In genomic region chr16:67661101-67661661, GRCh38 we compare ENCODE assay signal across 8 cellular contexts. TPM values are rescaled to one million over a fixed set of nuclear protein-coding genes. Genes with fewer than 3 reads are reported as not detected.
DNase-seq lines count a peak whose midpoint lies in the region; ATAC-seq, FAIRE-seq and TF ChIP-seq lines count a peak whose summit lies in the region.

No MANE protein-coding gene starts in this region.

- H3K27ac ChIP-seq in MM.1S (ENCODE audit: low read length) (peak overlapping the region; percentile 94), K562 (ENCODE audit: extremely low read depth, low read depth, low read length) (no peak overlapping the region)

- H3K4me1 Mint-ChIP-seq in stimulated activated naive CD8-positive, alpha-beta T cell treated with anti-CD3 and anti-CD28 coated beads, Interleukin-15, amount 100 ng/mL, for 72 hours: peaks cover 65% of the 10 kb centered on the region

- ATAC-seq in K562: no peak
- no peak for ATAC-seq in stimulated activated naive CD8-positive, alpha-beta T cell treated with anti-CD3 and anti-CD28 coated beads, Interleukin-15, amount 100 ng/mL, for 72 hours
- ATAC-seq in HG03565 (IDR thresholded peaks at IDR 0.05; ENCODE audit: unreplicated experiment): no peak

- H3K36me3 ChIP-seq in MM.1S (replicated peaks; ENCODE audit: insufficient read depth, low read length): no peaks in the 10 kb centered on the region
- peaks cover 23% of the 10 kb centered on the region for H3K36me3 ChIP-seq in K562 (ENCODE audit: control insufficient read depth, insufficient read depth, low read length)
- peaks cover 2% of the 10 kb centered on the region for H3K36me3 ChIP-seq in kidney epithelial cell (ENCODE audit: control insufficient read depth, insufficient read depth, low read length)

- H3K4me3 ChIP-seq in MM.1S (ENCODE audit: low read length) (peak overlapping the region; percentile 91), K562 (peak overlapping the region; percentile 19; the same call in 1 of the 2 replicates), kidney epithelial cell (ENCODE audit: low read depth, low read length) (peak overlapping the region; percentile 42)

- TF ChIP-seq CTCF in MM.1S (IDR thresholded peaks at IDR 0.05; ENCODE audit: low read length) (no peak), K562 (IDR thresholded peaks at IDR 0.05 in 2 of 3, conservative IDR thresholded peaks at IDR 0.05 in 1 of 3; ENCODE audit: insufficient read depth in 2 of 3, low read depth in 1 of 3, low read length in 3 of 3) (no peak), kidney epithelial cell (IDR thresholded peaks at IDR 0.05; ENCODE audit: insufficient read depth, low read length, poor library complexity, severe bottlenecking) (no peak)

- H3K4me1 ChIP-seq in MM.1S (ENCODE audit: low read length) (peaks cover 17% of the 10 kb centered on the region), K562 (replicated peaks in 1 of 2; ENCODE audit: control insufficient read depth in 2 of 2, insufficient read depth in 2 of 2, low read length in 2 of 2) (peaks cover 8 to 61% of the 10 kb centered on the region in 2 experiments; a peak in 4 of 5 replicates)

- H3K9ac ChIP-seq in MM.1S (ENCODE audit: low read length) (peak overlapping the region; percentile 95), K562 (ENCODE audit: insufficient read depth in 1 of 2, low read depth in 2 of 2, low read length in 2 of 2) (peak overlapping the region in 1 of 2 experiments; percentile 83; a peak in 2 of 4 replicates)

- TF ChIP-seq RAD21 in K562 (CRISPR knock-in tag; conservative IDR thresholded peaks at IDR 0.05 in 1 of 2, IDR thresholded peaks at IDR 0.05 in 1 of 2): no peak

- POLR2A ChIA-PET in K562 (lab: Yijun Ruan, JAX): interaction anchor here (0.5 to 1.4 kb wide), 5 partner anchors 10 to 240 kb away, joined by 3 to 8 read pairs (median 3); partner anchors contain the start of gene CTCF

- no peak for FAIRE-seq in K562 (lab: Jason Lieb, UNC)

- intact Hi-C loops in K562 (cut with micrococcal nuclease): no loop called here

- in situ Hi-C loops in K562 (cut with MboI): no loop called here

- H2AFZ ChIP-seq in MM.1S (ENCODE audit: low read length) (peak overlapping the region; percentile 98), K562 (ENCODE audit: low read depth, low read length) (peak overlapping the region; percentile 71)

- H3K79me2 ChIP-seq in MM.1S (ENCODE audit: low read length) (peaks cover 54% of the 10 kb centered on the region), K562 (ENCODE audit: control insufficient read depth, insufficient read depth, low read length) (peaks cover 17% of the 10 kb centered on the region)

- no peaks in the 10 kb centered on the region for H3K27me3 Mint-ChIP-seq in stimulated activated naive CD8-positive, alpha-beta T cell treated with anti-CD3 and anti-CD28 coated beads, Interleukin-15, amount 100 ng/mL, for 72 hours

- no peak for TF ChIP-seq POLR2A in K562 (conservative IDR thresholded peaks at IDR 0.05)

- TF ChIP-seq EP300 in K562 (IDR thresholded peaks at IDR 0.05; ENCODE audit: low read length): no peak

- H3K9me2 ChIP-seq in MM.1S (replicated peaks; ENCODE audit: insufficient read depth, low read length): no peaks in the 10 kb centered on the region

- H4K20me1 ChIP-seq in MM.1S (ENCODE audit: insufficient read depth, low read length) (no peaks in the 10 kb centered on the region), K562 (replicated peaks; ENCODE audit: control insufficient read depth, insufficient read depth, low read length) (peaks cover 8% of the 10 kb centered on the region; the same call in 1 of the 2 replicates)

- peak; percentile 38 for DNase-seq in NCI-H1092 treated with DMSO at 0.1 percent for 48 hours (lab: John Stamatoyannopoulos, UW)
- DNase-seq in NCI-H1092 (lab: John Stamatoyannopoulos, UW): no peak
- DNase-seq in MM.1S: peak; percentile 49
- no peak for DNase-seq in K562 (ENCODE audit: extremely low read depth in 1 of 4, low spot score in 3 of 4)
- DNase-seq in kidney epithelial cell (ENCODE audit: low read depth): peak; percentile 47
- DNase-seq in stimulated activated naive CD8-positive, alpha-beta T cell treated with anti-CD3 and anti-CD28 coated beads, Interleukin-15, amount 100 ng/mL, for 72 hours: no peak
- DNase-seq in stimulated activated CD4-positive, alpha-beta T cell treated with anti-CD3 and anti-CD28 coated beads, Interleukin-4, amount 100 ng/mL, for 4 hours: no peak

- H3F3A ChIP-seq in MM.1S (ENCODE audit: insufficient read depth, low read length): peaks cover 12% of the 10 kb centered on the region; the same call in 1 of the 2 replicates

- no TSS peak for BruUV-seq in K562 (replicated peaks; lab: Mats Ljungman, UMichigan)

- H3K9me3 ChIP-seq in MM.1S (replicated peaks; ENCODE audit: insufficient read depth, low read length): no peaks in the 10 kb centered on the region
- no peaks in the 10 kb centered on the region for H3K9me3 ChIP-seq in K562 (replicated peaks; ENCODE audit: control insufficient read depth, insufficient read depth, low read depth, low read length)

- H3K9me3 Mint-ChIP-seq in stimulated activated naive CD8-positive, alpha-beta T cell treated with anti-CD3 and anti-CD28 coated beads, Interleukin-15, amount 100 ng/mL, for 72 hours: no peaks in the 10 kb centered on the region

- H3K4me2 ChIP-seq in MM.1S (ENCODE audit: low read depth, low read length): peak overlapping the region; percentile 99
- H3K4me2 ChIP-seq in K562 (ENCODE audit: insufficient read depth, low read length): peak overlapping the region; percentile 99

- H3K27me3 ChIP-seq in MM.1S (replicated peaks; ENCODE audit: insufficient read depth, low read length) (no peaks in the 10 kb centered on the region), K562 (ENCODE audit: control insufficient read depth in 2 of 2, insufficient read depth in 2 of 2, low read length in 2 of 2) (no peaks in the 10 kb centered on the region), kidney epithelial cell (ENCODE audit: control insufficient read depth, insufficient read depth, low read length) (no peaks in the 10 kb centered on the region)

- peak overlapping the region; percentile 49 to 85 for H3K27ac Mint-ChIP-seq in stimulated activated naive CD8-positive, alpha-beta T cell treated with anti-CD3 and anti-CD28 coated beads, Interleukin-15, amount 100 ng/mL, for 72 hours

- CTCF ChIA-PET in K562 (lab: Yijun Ruan, JAX; ENCODE audit: low intra/inter-chr PET ratio): interaction anchor here (0.6 kb wide), 1 partner anchor 98 kb away, joined by 3 read pairs; no protein-coding TSS in a partner anchor

- no peaks in the 10 kb centered on the region for H3K9me1 ChIP-seq in K562 (ENCODE audit: control insufficient read depth, insufficient read depth, low read length)

- H3K4me3 Mint-ChIP-seq in stimulated activated naive CD8-positive, alpha-beta T cell treated with anti-CD3 and anti-CD28 coated beads, Interleukin-15, amount 100 ng/mL, for 72 hours: peak overlapping the region; percentile 95

- 60% methylated on average over 34 of the region's 38 CpGs for WGBS in K562 (ENCODE audit: insufficient coverage, low coverage, missing lambda C conversion rate)

RNA-seq across cellular contexts. Expression of gene PARD6A, which starts 0.4 kb away (rescaled TPM):
- 0.33 and 0.72 TPM in 2 replicates for total RNA-seq in K562 (2011; cell fraction: chromatin; rRNA removed; ENCODE audit: low replicate concordance)
- 0.50 and 1.1 TPM in 2 replicates for total RNA-seq in K562 (2011; cell fraction: nucleolus; rRNA removed)
- 0.44 and 0.46 TPM in 2 replicates for total RNA-seq in K562 (2011; cell fraction: nucleoplasm; rRNA removed)
- 1.00 and 1.8 TPM in 2 replicates for total RNA-seq in K562 (2014; rRNA removed)
- total RNA-seq in K562 (2014; rRNA removed; fragmentation: Illumina TruSeq; extraction: Trizol): 0.26 and 0.44 TPM in 2 replicates
- 0.14 and 0.68 TPM in 2 replicates for total RNA-seq in K562 (2015; rRNA removed; fragmentation: Illumina TruSeq; extraction: Trizol)
- total RNA-seq in K562 (2021): 0.85 and 2.0 TPM in 2 replicates
- polyA plus RNA-seq in K562 (2011; rRNA removed): 0.42 and 0.52 TPM in 2 replicates
- polyA plus RNA-seq in K562 (2011; cell fraction: cytosol; rRNA removed): 1.4 and 3.0 TPM in 2 replicates
- 0.72 and 1.5 TPM in 2 replicates for polyA plus RNA-seq in K562 (2011; cell fraction: nucleus; rRNA removed)
- 0.83 and 1.0 TPM in 2 replicates for polyA plus RNA-seq in K562 (2012)
- 0.28 and 0.75 TPM in 2 replicates for polyA plus RNA-seq in K562 (2014; fragmentation: Illumina TruSeq; extraction: Trizol)
- under 1 TPM; 0.04 to 0.13 TPM for polyA plus RNA-seq in K562 (2014; fragmentation: Nextera tagmentation; extraction: Ambion mirVana)
- 0.46 and 0.81 TPM in 2 replicates for polyA plus RNA-seq in K562 (2014; rRNA removed)
- not detected in 2 replicates for polyA minus RNA-seq in K562 (2011; rRNA and poly(A)+ RNA removed)
- polyA minus RNA-seq in K562 (2011; cell fraction: cytosol; rRNA and poly(A)+ RNA removed): not detected in 2 replicates
- polyA minus RNA-seq in K562 (2011; cell fraction: nucleus; rRNA and poly(A)+ RNA removed): 0.27 and 1.00 TPM in 2 replicates
- 6.5 and 12.1 TPM in 2 replicates for total RNA-seq in kidney epithelial cell

RNA-seq across cellular contexts. Expression of gene ACD, which starts 1.1 kb away (rescaled TPM):
- 27.7 and 92.8 TPM in 2 replicates for total RNA-seq in K562 (2011; cell fraction: chromatin; rRNA removed; ENCODE audit: low replicate concordance)
- total RNA-seq in K562 (2011; cell fraction: nucleolus; rRNA removed): 78.5 and 91.1 TPM in 2 replicates
- total RNA-seq in K562 (2011; cell fraction: nucleoplasm; rRNA removed): 47.1 and 51.1 TPM in 2 replicates
- total RNA-seq in K562 (2014; rRNA removed) (34.9 and 46.5 TPM in 2 replicates), K562 (2014; rRNA removed; fragmentation: Illumina TruSeq; extraction: Trizol) (6.1 and 9.0 TPM in 2 replicates), K562 (2015; rRNA removed; fragmentation: Illumina TruSeq; extraction: Trizol) (18.5 and 19.7 TPM in 2 replicates), K562 (2021) (44.9 and 47.4 TPM in 2 replicates), kidney epithelial cell (29.1 and 36.4 TPM in 2 replicates)
- polyA plus RNA-seq in K562 (2011; rRNA removed) (19.2 and 33.4 TPM in 2 replicates), K562 (2014; fragmentation: Illumina TruSeq; extraction: Trizol) (25.8 and 34.6 TPM in 2 replicates), K562 (2014; fragmentation: Nextera tagmentation; extraction: Ambion mirVana) (1 to 10 TPM; 4.2 to 4.5 TPM), K562 (2014; rRNA removed) (36.5 and 40.0 TPM in 2 replicates)
- 30.9 and 49.1 TPM in 2 replicates for polyA plus RNA-seq in K562 (2011; cell fraction: cytosol; rRNA removed)
- polyA plus RNA-seq in K562 (2011; cell fraction: nucleus; rRNA removed): 129 and 135 TPM in 2 replicates
- polyA plus RNA-seq in K562 (2012): 39.1 and 47.2 TPM in 2 replicates
- polyA minus RNA-seq in K562 (2011; rRNA and poly(A)+ RNA removed): 7.4 and 10.3 TPM in 2 replicates
- 21.4 and 34.7 TPM in 2 replicates for polyA minus RNA-seq in K562 (2011; cell fraction: cytosol; rRNA and poly(A)+ RNA removed)
- polyA minus RNA-seq in K562 (2011; cell fraction: nucleus; rRNA and poly(A)+ RNA removed): 34.5 and 45.7 TPM in 2 replicates

RNA-seq across cellular contexts. Expression of gene ENKD1, which starts 5.4 kb away (rescaled TPM):
- total RNA-seq in K562 (2011; cell fraction: chromatin; rRNA removed; ENCODE audit: low replicate concordance): 9.2 and 22.5 TPM in 2 replicates
- total RNA-seq in K562 (2011; cell fraction: nucleolus; rRNA removed): 20.0 and 29.5 TPM in 2 replicates
- 11.5 and 14.6 TPM in 2 replicates for total RNA-seq in K562 (2011; cell fraction: nucleoplasm; rRNA removed)
- total RNA-seq in K562 (2014; rRNA removed): 26.4 and 26.9 TPM in 2 replicates
- total RNA-seq in K562 (2014; rRNA removed; fragmentation: Illumina TruSeq; extraction: Trizol): 5.2 and 6.9 TPM in 2 replicates
- total RNA-seq in K562 (2015; rRNA removed; fragmentation: Illumina TruSeq; extraction: Trizol): 10.0 and 10.4 TPM in 2 replicates
- 21.2 and 21.4 TPM in 2 replicates for total RNA-seq in K562 (2021)
- polyA plus RNA-seq in K562 (2011; rRNA removed): 8.3 and 10.0 TPM in 2 replicates
- 10.7 and 27.8 TPM in 2 replicates for polyA plus RNA-seq in K562 (2011; cell fraction: cytosol; rRNA removed)
- 31.0 and 66.3 TPM in 2 replicates for polyA plus RNA-seq in K562 (2011; cell fraction: nucleus; rRNA removed)
- 15.3 and 19.8 TPM in 2 replicates for polyA plus RNA-seq in K562 (2012)
- polyA plus RNA-seq in K562 (2014; fragmentation: Illumina TruSeq; extraction: Trizol): 4.4 and 11.6 TPM in 2 replicates
- polyA plus RNA-seq in K562 (2014; fragmentation: Nextera tagmentation; extraction: Ambion mirVana): 1 to 10 TPM; 1.1 to 1.6 TPM
- polyA plus RNA-seq in K562 (2014; rRNA removed): 25.2 and 27.2 TPM in 2 replicates
- 2.5 and 3.0 TPM in 2 replicates for polyA minus RNA-seq in K562 (2011; rRNA and poly(A)+ RNA removed)
- polyA minus RNA-seq in K562 (2011; cell fraction: cytosol; rRNA and poly(A)+ RNA removed): 5.2 and 8.1 TPM in 2 replicates
- polyA minus RNA-seq in K562 (2011; cell fraction: nucleus; rRNA and poly(A)+ RNA removed): 6.9 and 8.1 TPM in 2 replicates
- 24.0 and 28.7 TPM in 2 replicates for total RNA-seq in kidney epithelial cell

RNA-seq across cellular contexts. Expression of gene C16orf86, which starts 5.4 kb away (rescaled TPM):
- 0.25 and 0.76 TPM in 2 replicates for total RNA-seq in K562 (2011; cell fraction: chromatin; rRNA removed; ENCODE audit: low replicate concordance)
- total RNA-seq in K562 (2011; cell fraction: nucleolus; rRNA removed): 0.79 and 1.0 TPM in 2 replicates
- 0.29 and 1.3 TPM in 2 replicates for total RNA-seq in K562 (2011; cell fraction: nucleoplasm; rRNA removed)
- total RNA-seq in K562 (2014; rRNA removed): 0.94 and 1.2 TPM in 2 replicates
- total RNA-seq in K562 (2014; rRNA removed; fragmentation: Illumina TruSeq; extraction: Trizol): not detected in 2 replicates
- total RNA-seq in K562 (2015; rRNA removed; fragmentation: Illumina TruSeq; extraction: Trizol): 0.22 and 0.34 TPM in 2 replicates
- total RNA-seq in K562 (2021): 0.33 and 2.2 TPM in 2 replicates
- polyA plus RNA-seq in K562 (2011; rRNA removed): 0.15 and 0.37 TPM in 2 replicates
- 0.43 and 0.48 TPM in 2 replicates for polyA plus RNA-seq in K562 (2011; cell fraction: cytosol; rRNA removed)
- polyA plus RNA-seq in K562 (2011; cell fraction: nucleus; rRNA removed): 1.4 and 2.2 TPM in 2 replicates
- polyA plus RNA-seq in K562 (2012): 0.56 and 1.4 TPM in 2 replicates
- 0.13 and 0.26 TPM in 2 replicates for polyA plus RNA-seq in K562 (2014; fragmentation: Illumina TruSeq; extraction: Trizol)
- not detected for polyA plus RNA-seq in K562 (2014; fragmentation: Nextera tagmentation; extraction: Ambion mirVana)
- polyA plus RNA-seq in K562 (2014; rRNA removed): 0.74 and 0.76 TPM in 2 replicates
- polyA minus RNA-seq in K562 (2011; rRNA and poly(A)+ RNA removed): not detected in 2 replicates
- polyA minus RNA-seq in K562 (2011; cell fraction: cytosol; rRNA and poly(A)+ RNA removed): not detected in 2 replicates
- polyA minus RNA-seq in K562 (2011; cell fraction: nucleus; rRNA and poly(A)+ RNA removed): 0.54 and 0.56 TPM in 2 replicates
- 2.0 and 4.5 TPM in 2 replicates for total RNA-seq in kidney epithelial cell

RNA-seq across cellular contexts. Expression of gene CARMIL2, which starts 16.2 kb away (rescaled TPM):
- 5.5 and 22.6 TPM in 2 replicates for total RNA-seq in K562 (2011; cell fraction: chromatin; rRNA removed; ENCODE audit: low replicate concordance)
- total RNA-seq in K562 (2011; cell fraction: nucleolus; rRNA removed): 12.2 and 15.7 TPM in 2 replicates
- 5.3 and 7.8 TPM in 2 replicates for total RNA-seq in K562 (2011; cell fraction: nucleoplasm; rRNA removed)
- total RNA-seq in K562 (2014; rRNA removed): 0.20 and 1.0 TPM in 2 replicates
- total RNA-seq in K562 (2014; rRNA removed; fragmentation: Illumina TruSeq; extraction: Trizol): 0.19 TPM in 1 of 2 replicates, not detected in the other
- 0.38 and 0.43 TPM in 2 replicates for total RNA-seq in K562 (2015; rRNA removed; fragmentation: Illumina TruSeq; extraction: Trizol)
- total RNA-seq in K562 (2021): 2.1 and 2.9 TPM in 2 replicates
- 0.79 and 0.99 TPM in 2 replicates for polyA plus RNA-seq in K562 (2011; rRNA removed)
- 0.56 and 1.4 TPM in 2 replicates for polyA plus RNA-seq in K562 (2011; cell fraction: cytosol; rRNA removed)
- polyA plus RNA-seq in K562 (2011; cell fraction: nucleus; rRNA removed): 6.4 and 17.4 TPM in 2 replicates
- 0.91 and 4.2 TPM in 2 replicates for polyA plus RNA-seq in K562 (2012)
- 0.39 and 0.57 TPM in 2 replicates for polyA plus RNA-seq in K562 (2014; fragmentation: Illumina TruSeq; extraction: Trizol)
- polyA plus RNA-seq in K562 (2014; fragmentation: Nextera tagmentation; extraction: Ambion mirVana): not detected
- polyA plus RNA-seq in K562 (2014; rRNA removed): 0.95 and 1.0 TPM in 2 replicates
- 0.60 and 1.3 TPM in 2 replicates for polyA minus RNA-seq in K562 (2011; rRNA and poly(A)+ RNA removed)
- 1.4 and 2.6 TPM in 2 replicates for polyA minus RNA-seq in K562 (2011; cell fraction: cytosol; rRNA and poly(A)+ RNA removed)
- 1.8 and 5.1 TPM in 2 replicates for polyA minus RNA-seq in K562 (2011; cell fraction: nucleus; rRNA and poly(A)+ RNA removed)
- total RNA-seq in kidney epithelial cell: 6.4 and 7.7 TPM in 2 replicates

Comparison
In these comparisons a context has a peak if more than half of its experiments do, and no peak if none do; other contexts are left out.
1. DNase-seq: peak in NCI-H1092 treated with DMSO at 0.1 percent for 48 hours (single experiment), MM.1S (single experiment) and kidney epithelial cell (single experiment); none in NCI-H1092 (single experiment), K562 (0 of 4), stimulated activated naive CD8-positive, alpha-beta T cell treated with anti-CD3 and anti-CD28 coated beads, Interleukin-15, amount 100 ng/mL, for 72 hours (0 of 2) and stimulated activated CD4-positive, alpha-beta T cell treated with anti-CD3 and anti-CD28 coated beads, Interleukin-4, amount 100 ng/mL, for 4 hours (0 of 2).
2. H3K4me3 ChIP-seq: peak in every context shown above with its lines; median percentile 91 in MM.1S; 42 in kidney epithelial cell; 19 in K562.